ENCODE assay signal across 8 cellular contexts in genomic region chr3:184716652-184717607, GRCh38. TPM values are rescaled to one million over a fixed set of nuclear protein-coding genes. Genes with fewer than 3 reads are reported as not detected.
DNase-seq lines count a peak whose midpoint lies in the region; ATAC-seq and TF ChIP-seq lines count a peak whose summit lies in the region.

No MANE protein-coding gene starts in this region.

- no peaks in the 10 kb centered on the region for H3K36me3 ChIP-seq in WERI-Rb-1
- H3K36me3 ChIP-seq in thyroid gland = no peaks in the 10 kb centered on the region

- peak overlapping the region; percentile 56 for H3K27ac ChIP-seq in WERI-Rb-1
- peak overlapping the region; percentile 4 to 49 (median 32) for H3K27ac ChIP-seq in thyroid gland

- H3K4me3 ChIP-seq in WERI-Rb-1 (ENCODE audit: low read depth, low read length) = no peak overlapping the region
- no peak overlapping the region for H3K4me3 ChIP-seq in thyroid gland (replicated peaks in 1 of 3)

- H3K9me3 ChIP-seq in WERI-Rb-1 (ENCODE audit: severe bottlenecking) (no peaks in the 10 kb centered on the region), thyroid gland (no peaks in the 10 kb centered on the region)

- ATAC-seq in GM21515 (IDR thresholded peaks at IDR 0.05; ENCODE audit: unreplicated experiment) = no peak

- no peak for TF ChIP-seq CTCF in WERI-Rb-1 (IDR thresholded peaks at IDR 0.05; ENCODE audit: low read depth, low read length)
- no peak for TF ChIP-seq CTCF in thyroid gland (IDR thresholded peaks at IDR 0.05)

- intact Hi-C loops in thyroid gland (cut with DNase I) = no loop called here

- peaks cover 13 to 18% of the 10 kb centered on the region in 2 donors for H3K4me1 ChIP-seq in thyroid gland

- DNase-seq in NCI-H2171 treated with DMSO at 0.1 percent for 48 hours (lab: John Stamatoyannopoulos, UW) (peak; percentile 55), NCI-H2171 (lab: John Stamatoyannopoulos, UW) (no peak), WERI-Rb-1 (peak; percentile 32), iPS-NIHi7 (ENCODE audit: extremely low spot score) (peak; percentile 71), thyroid gland (peak; percentile 10), A172 (ENCODE audit: low spot score) (no peak)
- DNase-seq in activated CD4-positive, alpha-beta T cell treated with anti-CD3 and anti-CD28 coated beads for 1 hour = no peak

- TF ChIP-seq POLR2A in thyroid gland (IDR thresholded peaks at IDR 0.05) = no peak

- WGBS in thyroid gland, 2 donors = 53 to 57% methylated on average over 19 to 23 of the region's 24 CpGs

- no peaks in the 10 kb centered on the region for H3K27me3 ChIP-seq in WERI-Rb-1 (ENCODE audit: insufficient read depth, low read depth, severe bottlenecking)
- no peaks in the 10 kb centered on the region for H3K27me3 ChIP-seq in thyroid gland

RNA-seq across cellular contexts. Expression of gene MAGEF1, which starts 5.1 kb away (rescaled TPM):
- 10 to 100 TPM; 48.8 to 70.8 (median 63.5) TPM for total RNA-seq in thyroid gland
- total RNA-seq in A172 (2014; rRNA removed; shearing (Covaris generic)) = 83.9 and 109 TPM in 2 replicates

Comparison
In these comparisons a context has a peak if more than half of its experiments do, and no peak if none do; other contexts are left out.
1. DNase-seq: peak in NCI-H2171 treated with DMSO at 0.1 percent for 48 hours (single experiment), WERI-Rb-1 (single experiment), iPS-NIHi7 (single experiment) and thyroid gland (2 of 2); none in NCI-H2171 (single experiment), activated CD4-positive, alpha-beta T cell treated with anti-CD3 and anti-CD28 coated beads for 1 hour (single experiment) and A172 (single experiment).